8 cellular contexts compared by ENCODE assay signal in genomic region chr17:2084129-2084765, GRCh38. TPM values are rescaled to one million over a fixed set of nuclear protein-coding genes. Genes with fewer than 3 reads are reported as not detected.
A peak's percentile ranks its signal among the peaks of the same experiment; 100 is the strongest.
DNase-seq lines count a peak whose midpoint lies in the region; ATAC-seq and TF ChIP-seq lines count a peak whose summit lies in the region.

No MANE protein-coding gene starts in this region.

- no peaks in the 10 kb centered on the region for H3K79me2 ChIP-seq in PC-3 (ENCODE audit: low read length)

- WGBS in esophagus muscularis mucosa, result 37% methylated on average over 7 of the region's 8 CpGs

- H3K36me3 ChIP-seq in BE2C, result no peaks in the 10 kb centered on the region
- no peaks in the 10 kb centered on the region for H3K36me3 ChIP-seq in PC-3 (ENCODE audit: low read depth, low read length)
- H3K36me3 ChIP-seq in esophagus muscularis mucosa, result peaks cover 15 to 46% (median 27%) of the 10 kb centered on the region in 4 donors

- in situ Hi-C loops in KBM-7 (cut with MboI; ENCODE audit: low pct_unique_long_range_greater_than_20kb, low sequenced_read_pairs), result no loop called here

- DNase-seq in BE2C (peak; percentile 41), PC-3 (peak; percentile 67), esophagus muscularis mucosa (ENCODE audit: extremely low spot score) (no peak), neural crest cell (ENCODE audit: low read depth, low spot score) (no peak), KBM-7 (no peak), hepatic stellate cell (ENCODE audit: low spot score) (no peak)
- DNase-seq in activated naive CD8-positive, alpha-beta T cell treated with anti-CD3 and anti-CD28 coated beads, Interleukin-2, amount 50 U/mL, for 24 hours, result no peak

- H3K9me3 ChIP-seq in BE2C (no peaks in the 10 kb centered on the region), PC-3 (ENCODE audit: low read length) (no peaks in the 10 kb centered on the region), esophagus muscularis mucosa (no peaks in the 10 kb centered on the region)

- TF ChIP-seq CTCF in BE2C (IDR thresholded peaks at IDR 0.05; ENCODE audit: low read depth, low read length) (no peak), PC-3 (conservative IDR thresholded peaks at IDR 0.05; ENCODE audit: low read depth, low read length) (no peak), esophagus muscularis mucosa (IDR thresholded peaks at IDR 0.05) (no peak), neural crest cell (conservative IDR thresholded peaks at IDR 0.05) (no peak)

- peak overlapping the region; percentile 53 for H3K4me2 ChIP-seq in PC-3 (ENCODE audit: low read length)

- H3K9ac ChIP-seq in PC-3 (ENCODE audit: low read length), result peak overlapping the region; percentile 68

- no peaks in the 10 kb centered on the region for H4K20me1 ChIP-seq in PC-3 (ENCODE audit: low read length)

- no peaks in the 10 kb centered on the region for H3K27me3 ChIP-seq in BE2C
- no peaks in the 10 kb centered on the region for H3K27me3 ChIP-seq in PC-3 (ENCODE audit: low read length)
- no peaks in the 10 kb centered on the region for H3K27me3 ChIP-seq in esophagus muscularis mucosa

- no TSS peak for BruUV-seq in PC-3 (replicated peaks; lab: Mats Ljungman, UMichigan)

- H3K27ac Mint-ChIP-seq in neural crest cell (ENCODE audit: unreplicated experiment), result peak overlapping the region; percentile 86
- no peak overlapping the region for H3K27ac Mint-ChIP-seq in activated naive CD8-positive, alpha-beta T cell treated with anti-CD3 and anti-CD28 coated beads, Interleukin-2, amount 50 U/mL, for 24 hours

- no peaks in the 10 kb centered on the region for H3K9me3 Mint-ChIP-seq in neural crest cell
- H3K9me3 Mint-ChIP-seq in activated naive CD8-positive, alpha-beta T cell treated with anti-CD3 and anti-CD28 coated beads, Interleukin-2, amount 50 U/mL, for 24 hours, result no peaks in the 10 kb centered on the region

- no peak for TF ChIP-seq POLR2A in esophagus muscularis mucosa (IDR thresholded peaks at IDR 0.05; ENCODE audit: low read depth)

- TF ChIP-seq EP300 in esophagus muscularis mucosa (IDR thresholded peaks at IDR 0.05), result no peak

- H3K27me3 Mint-ChIP-seq in neural crest cell (ENCODE audit: low read depth), result no peaks in the 10 kb centered on the region
- no peaks in the 10 kb centered on the region for H3K27me3 Mint-ChIP-seq in activated naive CD8-positive, alpha-beta T cell treated with anti-CD3 and anti-CD28 coated beads, Interleukin-2, amount 50 U/mL, for 24 hours

- H2AFZ ChIP-seq in PC-3 (ENCODE audit: low read length), result no peak overlapping the region

- no peak overlapping the region for H3K4me3 ChIP-seq in BE2C (ENCODE audit: low read depth, low read length)
- peak overlapping the region; percentile 10; the same call in 1 of the 2 replicates for H3K4me3 ChIP-seq in PC-3 (ENCODE audit: low read length)
- no peak overlapping the region for H3K4me3 ChIP-seq in esophagus muscularis mucosa

- H3K4me3 Mint-ChIP-seq in neural crest cell, result no peak overlapping the region
- H3K4me3 Mint-ChIP-seq in activated naive CD8-positive, alpha-beta T cell treated with anti-CD3 and anti-CD28 coated beads, Interleukin-2, amount 50 U/mL, for 24 hours, result no peak overlapping the region

- POLR2A ChIA-PET in PC-3 (lab: Charles Lee; ENCODE audit: unreplicated experiment), result no interaction called here

- CTCF ChIA-PET in PC-3 (lab: Charles Lee), result interaction anchor here (0.5 kb wide), 1 partner anchor 89 kb away, joined by 3 read pairs; no protein-coding TSS in a partner anchor

- ATAC-seq in PC-3 (peak; percentile 61), GM18870 (IDR thresholded peaks at IDR 0.05; ENCODE audit: unreplicated experiment) (no peak)
- ATAC-seq in activated naive CD8-positive, alpha-beta T cell treated with anti-CD3 and anti-CD28 coated beads, Interleukin-2, amount 50 U/mL, for 24 hours, result no peak

- H3F3A ChIP-seq in PC-3 (ENCODE audit: low read length, unreplicated experiment), result no peaks in the 10 kb centered on the region

- H3K4me1 ChIP-seq in BE2C (peaks cover 23% of the 10 kb centered on the region), PC-3 (ENCODE audit: insufficient read depth, low read length) (peaks cover 47% of the 10 kb centered on the region), esophagus muscularis mucosa (peaks cover 69 to 79% (median 76%) of the 10 kb centered on the region in 4 donors)

- H3K27ac ChIP-seq in PC-3 (ENCODE audit: low read length) (peak overlapping the region; percentile 94), esophagus muscularis mucosa (replicated peaks in 1 of 4) (peak overlapping the region; percentile 77 to 87 (median 82))

- peaks cover 34% of the 10 kb centered on the region for H3K4me1 Mint-ChIP-seq in neural crest cell
- peaks cover 47% of the 10 kb centered on the region for H3K4me1 Mint-ChIP-seq in activated naive CD8-positive, alpha-beta T cell treated with anti-CD3 and anti-CD28 coated beads, Interleukin-2, amount 50 U/mL, for 24 hours

- H3K9me2 ChIP-seq in PC-3 (replicated peaks; ENCODE audit: low read length), result no peaks in the 10 kb centered on the region

- peaks cover 4% of the 10 kb centered on the region for H3K36me3 Mint-ChIP-seq in neural crest cell (ENCODE audit: low read depth)
- H3K36me3 Mint-ChIP-seq in activated naive CD8-positive, alpha-beta T cell treated with anti-CD3 and anti-CD28 coated beads, Interleukin-2, amount 50 U/mL, for 24 hours (ENCODE audit: low read depth), result peaks cover 29% of the 10 kb centered on the region

- intact Hi-C loops in PC-3 (cut with micrococcal nuclease) (loop anchor here (10.0 kb wide), 1 partner anchor 91 kb away; no protein-coding TSS in a partner anchor), esophagus muscularis mucosa (cut with DNase I) (no loop called here)

RNA-seq across cellular contexts. Expression of gene HIC1, which starts 29.3 kb away (rescaled TPM):
- polyA plus RNA-seq in BE2C (2012; ENCODE audit: insufficient read depth, insufficient read length, low read depth), result 1.3 TPM
- 2.0 and 4.4 TPM in 2 replicates for total RNA-seq in PC-3 (2014; rRNA removed)
- 10 to 100 TPM; 48.6 to 86.4 (median 54.9) TPM for total RNA-seq in esophagus muscularis mucosa
- total RNA-seq in neural crest cell, result 0.37 and 0.82 TPM in 2 replicates

RNA-seq across cellular contexts. Expression of gene OVCA2, which starts 42.4 kb away (rescaled TPM):
- 45.7 TPM for polyA plus RNA-seq in BE2C (2012; ENCODE audit: insufficient read depth, insufficient read length, low read depth)
- total RNA-seq in PC-3 (2014; rRNA removed), result 45.7 and 58.6 TPM in 2 replicates
- total RNA-seq in esophagus muscularis mucosa, result 10 to 100 TPM; 34.9 to 38.9 (median 38.0) TPM
- total RNA-seq in neural crest cell, result 25.6 and 29.8 TPM in 2 replicates

RNA-seq across cellular contexts. Expression of gene DPH1, which starts 54.3 kb away (rescaled TPM):
- polyA plus RNA-seq in BE2C (2012; ENCODE audit: insufficient read depth, insufficient read length, low read depth), result 130 TPM
- total RNA-seq in PC-3 (2014; rRNA removed), result 47.9 and 57.4 TPM in 2 replicates
- 10 to 100 TPM; 27.4 to 41.8 (median 38.3) TPM for total RNA-seq in esophagus muscularis mucosa
- 29.7 and 35.1 TPM in 2 replicates for total RNA-seq in neural crest cell

RNA-seq across cellular contexts. Expression of gene RTN4RL1, which starts 59.1 kb away (rescaled TPM):
- 4.8 TPM for polyA plus RNA-seq in BE2C (2012; ENCODE audit: insufficient read depth, insufficient read length, low read depth)
- total RNA-seq in PC-3 (2014; rRNA removed), result 6.9 and 7.9 TPM in 2 replicates
- under 1 TPM; 0.50 to 0.86 (median 0.67) TPM for total RNA-seq in esophagus muscularis mucosa
- total RNA-seq in neural crest cell, result 0.36 and 0.47 TPM in 2 replicates

Comparison
In these comparisons a context has a peak if more than half of its experiments do, and no peak if none do; other contexts are left out.
1. DNase-seq: peak in BE2C (single experiment) and PC-3 (single experiment); none in esophagus muscularis mucosa (single experiment), neural crest cell (single experiment), activated naive CD8-positive, alpha-beta T cell treated with anti-CD3 and anti-CD28 coated beads, Interleukin-2, amount 50 U/mL, for 24 hours (single experiment), KBM-7 (single experiment) and hepatic stellate cell (single experiment).